Comparison of ENCODE assay signal across 9 cellular contexts in the genomic region with DNA sequence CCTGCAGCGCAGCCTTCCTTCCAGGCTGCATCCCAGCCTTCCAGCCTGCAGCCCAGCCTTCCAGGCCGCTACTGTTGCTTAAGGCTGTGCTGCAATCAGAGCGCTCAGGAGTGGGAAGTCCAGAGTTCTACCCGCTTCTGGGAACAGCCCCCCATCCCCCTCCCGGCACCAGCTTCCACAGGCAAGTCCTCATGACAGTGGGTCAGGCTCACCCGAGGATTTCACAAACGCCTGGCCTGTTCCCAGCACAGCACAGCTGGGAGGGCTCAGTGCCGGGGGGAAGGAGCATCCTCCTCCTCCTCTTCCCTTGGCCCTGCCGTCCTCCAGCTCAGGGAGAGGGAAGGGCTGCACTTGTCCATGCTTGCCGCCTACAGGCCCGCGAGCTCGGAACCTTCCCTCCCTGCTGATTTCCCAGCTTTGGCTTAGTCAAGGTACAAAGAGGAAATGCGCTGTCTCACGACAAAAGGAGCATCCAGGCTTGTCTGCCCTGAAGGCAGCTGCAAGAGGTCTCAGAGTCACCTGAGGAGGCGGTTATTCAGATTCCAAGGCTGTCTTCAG.
DNase-seq lines count a peak whose midpoint lies in the region; ATAC-seq and FAIRE-seq lines count a peak whose summit lies in the region.
"Had no signal": no experiment of that assay in that cellular context is flagged by ENCODE, and none has a peak within 500 bp of the region (broad histone marks: within the 10 kb centered on the region; RNA-seq: fewer than 3 reads in every experiment).

No MANE protein-coding gene starts in this region.

- no peak for ATAC-seq in stimulated activated effector memory CD8-positive, alpha-beta T cell treated with anti-CD3 and anti-CD28 coated beads, Interleukin-12 subunit alpha, Interleukin-12 subunit beta, amount 100 ng/mL, for 72 hours
- ATAC-seq in HG02884 (IDR thresholded peaks at IDR 0.05; ENCODE audit: unreplicated experiment) = no peak

- no peak overlapping the region for H3K27ac Mint-ChIP-seq in stimulated activated effector memory CD8-positive, alpha-beta T cell treated with anti-CD3 and anti-CD28 coated beads, Interleukin-12 subunit alpha, Interleukin-12 subunit beta, amount 100 ng/mL, for 72 hours

- H3K4me1 Mint-ChIP-seq in stimulated activated effector memory CD8-positive, alpha-beta T cell treated with anti-CD3 and anti-CD28 coated beads, Interleukin-12 subunit alpha, Interleukin-12 subunit beta, amount 100 ng/mL, for 72 hours = peaks cover 73% of the 10 kb centered on the region

- FAIRE-seq in A204.1 (lab: Jason Lieb, UNC) (peak; percentile 55), HTR-8/SVneo (lab: Jason Lieb, UNC) (peak; percentile 59)
- FAIRE-seq: colon had no signal

- DNase-seq in HTR-8/SVneo (ENCODE audit: insufficient read length, low spot score) (no peak), caudate nucleus (lab: John Stamatoyannopoulos, UW) (peak in 58 of 61 donors; percentile 29 to 94 (median 82)), kidney tubule cell (ENCODE audit: low spot score) (peak; percentile 73), SW 1271 (lab: John Stamatoyannopoulos, UW) (no peak)
- no peak for DNase-seq in stimulated activated effector memory CD8-positive, alpha-beta T cell treated with anti-CD3 and anti-CD28 coated beads, Interleukin-12 subunit alpha, Interleukin-12 subunit beta, amount 100 ng/mL, for 72 hours (ENCODE audit: low spot score in 2 of 2)
- no peak for DNase-seq in activated effector memory CD4-positive, alpha-beta T cell treated with anti-CD3 and anti-CD28 coated beads, Interleukin-2, amount 50 U/mL, for 16 hours

- peaks cover 34% of the 10 kb centered on the region for H3K36me3 Mint-ChIP-seq in stimulated activated effector memory CD8-positive, alpha-beta T cell treated with anti-CD3 and anti-CD28 coated beads, Interleukin-12 subunit alpha, Interleukin-12 subunit beta, amount 100 ng/mL, for 72 hours

- H3K9me3 Mint-ChIP-seq in stimulated activated effector memory CD8-positive, alpha-beta T cell treated with anti-CD3 and anti-CD28 coated beads, Interleukin-12 subunit alpha, Interleukin-12 subunit beta, amount 100 ng/mL, for 72 hours = no peaks in the 10 kb centered on the region

- peak overlapping the region; percentile 88 for H3K27ac ChIP-seq in caudate nucleus (ENCODE audit: low read depth, low read length)

- peak overlapping the region; percentile 73 for H3K4me3 Mint-ChIP-seq in stimulated activated effector memory CD8-positive, alpha-beta T cell treated with anti-CD3 and anti-CD28 coated beads, Interleukin-12 subunit alpha, Interleukin-12 subunit beta, amount 100 ng/mL, for 72 hours

Comparison
In these comparisons a context has a peak if more than half of its experiments do, and no peak if none do; other contexts are left out.
1. DNase-seq: peak in caudate nucleus (58 of 61) and kidney tubule cell (single experiment); none in HTR-8/SVneo (single experiment), stimulated activated effector memory CD8-positive, alpha-beta T cell treated with anti-CD3 and anti-CD28 coated beads, Interleukin-12 subunit alpha, Interleukin-12 subunit beta, amount 100 ng/mL, for 72 hours (0 of 2), activated effector memory CD4-positive, alpha-beta T cell treated with anti-CD3 and anti-CD28 coated beads, Interleukin-2, amount 50 U/mL, for 16 hours (single experiment) and SW 1271 (0 of 2).